In genomic region chr2:190698895-190699294, GRCh38 we compare ENCODE assay signal across 13 cellular contexts. TPM values are rescaled to one million over a fixed set of nuclear protein-coding genes. Genes with fewer than 3 reads are reported as not detected.
DNase-seq lines count a peak whose midpoint lies in the region; ATAC-seq and TF ChIP-seq lines count a peak whose summit lies in the region.
"Had no signal": no experiment of that assay in that cellular context is flagged by ENCODE, and none has a peak within 500 bp of the region (broad histone marks: within the 10 kb centered on the region; RNA-seq: fewer than 3 reads in every experiment).

No MANE protein-coding gene starts in this region.

- peak overlapping the region; percentile 1 for H3K27ac Mint-ChIP-seq in activated T-helper 17 cell treated with anti-CD3 and anti-CD28 coated beads, Interleukin-2, amount 50 U/mL, for 72 hours
- no peak overlapping the region for H3K27ac Mint-ChIP-seq in progenitor cell of endocrine pancreas

- H3K36me3 Mint-ChIP-seq in activated T-helper 17 cell treated with anti-CD3 and anti-CD28 coated beads, Interleukin-2, amount 50 U/mL, for 72 hours (ENCODE audit: low read depth), result no peaks in the 10 kb centered on the region
- no peaks in the 10 kb centered on the region for H3K36me3 Mint-ChIP-seq in progenitor cell of endocrine pancreas (ENCODE audit: insufficient read depth)

- H3K4me1 Mint-ChIP-seq in activated T-helper 17 cell treated with anti-CD3 and anti-CD28 coated beads, Interleukin-2, amount 50 U/mL, for 72 hours, result peaks cover 7% of the 10 kb centered on the region
- peaks cover 19% of the 10 kb centered on the region for H3K4me1 Mint-ChIP-seq in progenitor cell of endocrine pancreas (ENCODE audit: low read depth)

- peak; percentile 53 for TF ChIP-seq CTCF in progenitor cell of endocrine pancreas (IDR thresholded peaks at IDR 0.05; ENCODE audit: unreplicated experiment)

- no peaks in the 10 kb centered on the region for H3K27me3 Mint-ChIP-seq in activated T-helper 17 cell treated with anti-CD3 and anti-CD28 coated beads, Interleukin-2, amount 50 U/mL, for 72 hours
- peaks cover 3% of the 10 kb centered on the region for H3K27me3 Mint-ChIP-seq in progenitor cell of endocrine pancreas

- H3K4me3 Mint-ChIP-seq in activated T-helper 17 cell treated with anti-CD3 and anti-CD28 coated beads, Interleukin-2, amount 50 U/mL, for 72 hours, result no peak overlapping the region
- no peak overlapping the region for H3K4me3 Mint-ChIP-seq in progenitor cell of endocrine pancreas (ENCODE audit: low read depth)

- ATAC-seq in activated T-helper 17 cell treated with anti-CD3 and anti-CD28 coated beads, Interleukin-2, amount 50 U/mL, for 72 hours (replicated peaks), result no peak
- ATAC-seq: left ventricle myocardium superior had no signal

- DNase-seq in NCI-H82 (lab: John Stamatoyannopoulos, UW) (peak; percentile 21), NCI-H82 treated with DMSO at 0.1 percent for 48 hours (lab: John Stamatoyannopoulos, UW; ENCODE audit: unreplicated experiment) (no peak), globus pallidus (ENCODE audit: low spot score) (peak; percentile 18), progenitor cell of endocrine pancreas (ENCODE audit: low spot score, unreplicated experiment) (no peak), NOMO-1 treated with DMSO at 0.1 percent for 48 hours (lab: John Stamatoyannopoulos, UW; ENCODE audit: unreplicated experiment) (no peak), HuH-7 (ENCODE audit: low spot score) (no peak), superior temporal gyrus (ENCODE audit: extremely low spot score) (no peak)
- DNase-seq: activated effector memory CD4-positive, alpha-beta T cell treated with Interleukin-2 at 50 U/mL for 16 hours; DND-41; left ventricle myocardium superior; NCI-H2081; ovary had no signal

- no peaks in the 10 kb centered on the region for H3K9me3 Mint-ChIP-seq in activated T-helper 17 cell treated with anti-CD3 and anti-CD28 coated beads, Interleukin-2, amount 50 U/mL, for 72 hours
- H3K9me3 Mint-ChIP-seq in progenitor cell of endocrine pancreas (ENCODE audit: low read depth), result no peaks in the 10 kb centered on the region

RNA-seq across cellular contexts. Expression of gene NAB1, which starts 50.0 kb away (rescaled TPM):
- total RNA-seq in activated T-helper 17 cell treated with anti-CD3 and anti-CD28 coated beads, Interleukin-2, amount 50 U/mL, for 72 hours, result 10 to 100 TPM; 35.6 to 44.7 TPM
- total RNA-seq in progenitor cell of endocrine pancreas, result 57.1 and 64.1 TPM in 2 replicates

Comparison
In these comparisons a context has a peak if more than half of its experiments do, and no peak if none do; other contexts are left out.
1. DNase-seq: peak in NCI-H82 (single experiment) and globus pallidus (single experiment); none in NCI-H82 treated with DMSO at 0.1 percent for 48 hours (single experiment), progenitor cell of endocrine pancreas (single experiment), NOMO-1 treated with DMSO at 0.1 percent for 48 hours (single experiment), HuH-7 (single experiment) and superior temporal gyrus (single experiment).